Comparison of ENCODE assay signal across 22 cellular contexts in the genomic region with DNA sequence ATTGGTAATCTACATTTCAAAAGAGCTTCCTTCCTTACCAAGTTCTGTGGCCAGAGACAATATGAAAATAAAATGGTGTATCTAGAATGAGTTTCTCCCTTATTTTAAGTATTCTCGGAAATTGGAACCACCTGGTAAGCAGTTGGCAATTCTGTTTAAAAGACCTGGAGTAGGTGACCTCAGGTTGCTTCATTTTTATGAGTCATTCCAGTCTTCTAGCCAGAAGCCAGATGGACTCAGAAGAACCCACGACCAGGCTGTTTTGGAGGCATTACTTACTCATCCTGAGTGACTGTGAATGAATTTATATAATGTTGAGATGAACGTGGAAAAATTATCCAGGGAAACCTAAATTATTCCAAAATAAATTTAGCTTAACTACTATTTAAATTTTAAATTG. TPM values are rescaled to one million over a fixed set of nuclear protein-coding genes. Genes with fewer than 3 reads are reported as not detected.
DNase-seq lines count a peak whose midpoint lies in the region; ATAC-seq, FAIRE-seq and TF ChIP-seq lines count a peak whose summit lies in the region.
"Had no signal": no experiment of that assay in that cellular context is flagged by ENCODE, and none has a peak within 500 bp of the region (broad histone marks: within the 10 kb centered on the region; RNA-seq: fewer than 3 reads in every experiment).

No MANE protein-coding gene starts in this region.

- H3K79me2 ChIP-seq in osteoblast (ENCODE audit: insufficient read depth, low read length): no peaks in the 10 kb centered on the region

- FAIRE-seq in bronchial epithelial cell (lab: Jason Lieb, UNC): no peak
- FAIRE-seq: pancreas had no signal

- no peak overlapping the region for H3K27ac ChIP-seq in lower lobe of right lung
- no peak overlapping the region for H3K27ac ChIP-seq in osteoblast (ENCODE audit: low read depth, low read length)
- H3K27ac ChIP-seq: KMS-11, pancreas, Peyer's patch, spleen had no signal

- H3K9me3 ChIP-seq in lower lobe of right lung (no peaks in the 10 kb centered on the region), osteoblast (ENCODE audit: low read depth, low read length) (no peaks in the 10 kb centered on the region)
- H3K9me3 ChIP-seq: HAP-1, pancreas, Peyer's patch, spleen had no signal

- H4K20me1 ChIP-seq in osteoblast (ENCODE audit: insufficient read depth, low read length): no peaks in the 10 kb centered on the region

- no peak overlapping the region for H3K4me2 ChIP-seq in osteoblast (ENCODE audit: insufficient read depth, low read length)
- H3K4me2 ChIP-seq: KMS-11 had no signal

- H3K4me1 ChIP-seq in lower lobe of right lung (no peaks in the 10 kb centered on the region), osteoblast (ENCODE audit: insufficient read depth, low read length) (no peaks in the 10 kb centered on the region)
- H3K4me1 ChIP-seq: pancreas, Peyer's patch, spleen had no signal

- H3K36me3 ChIP-seq in bronchial epithelial cell (ENCODE audit: control insufficient read depth, insufficient read depth, low read length): no peaks in the 10 kb centered on the region
- H3K36me3 ChIP-seq in lower lobe of right lung: no peaks in the 10 kb centered on the region
- H3K36me3 ChIP-seq in osteoblast (ENCODE audit: insufficient read depth, low read length): no peaks in the 10 kb centered on the region
- H3K36me3 ChIP-seq: HAP-1, pancreas, Peyer's patch, spleen had no signal

- no peaks in the 10 kb centered on the region for H3K27me3 ChIP-seq in bronchial epithelial cell (ENCODE audit: control insufficient read depth, insufficient read depth, low read length)
- no peaks in the 10 kb centered on the region for H3K27me3 ChIP-seq in lower lobe of right lung (ENCODE audit: low read depth)
- H3K27me3 ChIP-seq in osteoblast (ENCODE audit: insufficient read depth, low read length): peaks cover 4% of the 10 kb centered on the region
- H3K27me3 ChIP-seq: pancreas, Peyer's patch had no signal

- ATAC-seq in omental fat pad (ENCODE audit: low FRiP score) (peak; percentile 51), HG03159 (IDR thresholded peaks at IDR 0.05; ENCODE audit: unreplicated experiment) (no peak), lower lobe of right lung (no peak)
- ATAC-seq: activated CD8-positive, alpha-beta memory T cell treated with anti-CD3 and anti-CD28 coated beads, Interleukin-2, amount 10 ng/mL, durations not matched to agents 7 days and 5 days; pancreas; stimulated activated naive CD8-positive, alpha-beta T cell treated with anti-CD3 and anti-CD28 coated beads, Interleukin-15, amount 100 ng/mL, for 72 hours had no signal

- DNase-seq in GM03348 (ENCODE audit: low spot score): peak; percentile 35
- DNase-seq in NCI-H69 (lab: John Stamatoyannopoulos, UW): peak; percentile 60
- peak; percentile 96 for DNase-seq in bronchial epithelial cell (ENCODE audit: low read depth)
- DNase-seq in omental fat pad (ENCODE audit: low spot score): no peak
- no peak for DNase-seq in lower lobe of right lung
- no peak for DNase-seq in osteoblast (ENCODE audit: insufficient read length, low spot score, missing footprints)
- DNase-seq in activated effector memory CD4-positive, alpha-beta T cell treated with Interleukin-2 at 50 U/mL for 16 hours: no peak
- DNase-seq: activated CD8-positive, alpha-beta memory T cell treated with anti-CD3 and anti-CD28 coated beads, Interleukin-2, amount 10 ng/mL, durations not matched to agents 7 days and 5 days; activated naive CD4-positive, alpha-beta T cell treated with anti-CD3 and anti-CD28 coated beads for 36 hours; central memory CD4-positive, alpha-beta T cell; DND-41; glutamatergic neuron; NCI-H187 treated with DMSO at 0.1 percent for 48 hours; NCI-H526 treated with DMSO at 0.1 percent for 48 hours; pancreas; Peyer's patch; spleen; stimulated activated naive CD8-positive, alpha-beta T cell treated with anti-CD3 and anti-CD28 coated beads, Interleukin-15, amount 100 ng/mL, for 72 hours; T-helper 1 cell had no signal

- no peak overlapping the region for H2AFZ ChIP-seq in osteoblast (ENCODE audit: low read length)

- no peak for TF ChIP-seq CTCF in bronchial epithelial cell (IDR thresholded peaks at IDR 0.05; ENCODE audit: insufficient read depth, low read length, severe bottlenecking)
- TF ChIP-seq CTCF in omental fat pad (IDR thresholded peaks at IDR 0.05): no peak
- TF ChIP-seq CTCF in lower lobe of right lung (IDR thresholded peaks at IDR 0.05): no peak
- TF ChIP-seq CTCF in osteoblast (IDR thresholded peaks at IDR 0.05; ENCODE audit: extremely low read depth, low read depth, low read length): no peak

- H3K4me3 ChIP-seq in bronchial epithelial cell (ENCODE audit: low read depth, low read length) (no peak overlapping the region), lower lobe of right lung (no peak overlapping the region), osteoblast (ENCODE audit: insufficient read depth, low read length) (no peak overlapping the region)
- H3K4me3 ChIP-seq: HAP-1, pancreas, Peyer's patch, spleen had no signal

- intact Hi-C loops in lower lobe of right lung (cut with DNase I): no loop called here

RNA-seq across cellular contexts. Expression of gene BMPR1B, which starts 9.1 kb away (rescaled TPM):
- 14.5 and 15.3 TPM in 2 replicates for total RNA-seq in bronchial epithelial cell
- 1 to 10 TPM in 3 of 4 donors, under 1 TPM in 1; 0.19 to 1.9 (median 1.3) TPM for total RNA-seq in omental fat pad
- total RNA-seq in lower lobe of right lung: 6.0 TPM
- total RNA-seq in osteoblast: 2.5 and 7.1 TPM in 2 replicates
- total RNA-seq: activated CD8-positive, alpha-beta memory T cell treated with anti-CD3 and anti-CD28 coated beads, Interleukin-2, amount 10 ng/mL, durations not matched to agents 7 days and 5 days; Peyer's patch had no signal

Comparison
In these comparisons a context has a peak if more than half of its experiments do, and no peak if none do; other contexts are left out.
1. DNase-seq: peak in GM03348 (single experiment), NCI-H69 (single experiment) and bronchial epithelial cell (single experiment); none in omental fat pad (single experiment), lower lobe of right lung (single experiment), osteoblast (single experiment) and activated effector memory CD4-positive, alpha-beta T cell treated with Interleukin-2 at 50 U/mL for 16 hours (single experiment).